Comparison of ENCODE assay signal across 9 cellular contexts in genomic region chr17:35313875-35314409, GRCh38.
DNase-seq lines count a peak whose midpoint lies in the region; ATAC-seq and TF ChIP-seq lines count a peak whose summit lies in the region.
"Had no signal": no experiment of that assay in that cellular context is flagged by ENCODE, and none has a peak within 500 bp of the region (broad histone marks: within the 10 kb centered on the region; RNA-seq: fewer than 3 reads in every experiment).

No MANE protein-coding gene starts in this region.

- TF ChIP-seq CTCF in brain microvascular endothelial cell (IDR thresholded peaks at IDR 0.05; ENCODE audit: low read depth, low read length, missing control alignments), result no peak

- H3K9me3 ChIP-seq in KOPT-K1 (ENCODE audit: insufficient read depth, low read length, poor library complexity, severe bottlenecking), result peaks cover 6% of the 10 kb centered on the region

- in situ Hi-C loops in brain microvascular endothelial cell (cut with HindIII; ENCODE audit: low pct_ligation_motif_present, low sequenced_read_pairs), result loop anchor here (25.0 kb wide), 1 partner anchor 223 kb away; the partner anchor contains the start of gene SLFN12L

- H3K36me3 ChIP-seq in KOPT-K1 (ENCODE audit: insufficient read depth, low read length), result no peaks in the 10 kb centered on the region
- no peaks in the 10 kb centered on the region for H3K36me3 ChIP-seq in brain microvascular endothelial cell (replicated peaks)

- no peak overlapping the region for H3K4me3 ChIP-seq in brain microvascular endothelial cell (ENCODE audit: low read depth, low read length)

- H3K27ac Mint-ChIP-seq in activated naive CD8-positive, alpha-beta T cell treated with anti-CD3 and anti-CD28 coated beads, Interleukin-2, amount 50 U/mL, for 24 hours, result peak overlapping the region; percentile 21
- peak overlapping the region; percentile 76 for H3K27ac Mint-ChIP-seq in stimulated activated naive CD8-positive, alpha-beta T cell treated with anti-CD3 and anti-CD28 coated beads, Interleukin-15, Interleukin-2, amounts not matched to agents 100 ng/mL and 50 ng/mL, for 24 hours

- peaks cover 2% of the 10 kb centered on the region for H3K27me3 ChIP-seq in layer of hippocampus (ENCODE audit: control insufficient read depth, insufficient read depth, low read length)
- peaks cover 3% of the 10 kb centered on the region for H3K27me3 ChIP-seq in brain microvascular endothelial cell (replicated peaks)

- no peaks in the 10 kb centered on the region for H3K27me3 Mint-ChIP-seq in activated naive CD8-positive, alpha-beta T cell treated with anti-CD3 and anti-CD28 coated beads, Interleukin-2, amount 50 U/mL, for 24 hours
- no peaks in the 10 kb centered on the region for H3K27me3 Mint-ChIP-seq in stimulated activated naive CD8-positive, alpha-beta T cell treated with anti-CD3 and anti-CD28 coated beads, Interleukin-15, Interleukin-2, amounts not matched to agents 100 ng/mL and 50 ng/mL, for 24 hours

- peak; percentile 20 for DNase-seq in activated naive CD8-positive, alpha-beta T cell treated with anti-CD3 and anti-CD28 coated beads, Interleukin-2, amount 50 U/mL, for 24 hours
- DNase-seq in brain microvascular endothelial cell, result no peak
- no peak for DNase-seq in NCI-H1105 treated with DMSO at 0.1 percent for 48 hours (lab: John Stamatoyannopoulos, UW)
- no peak for DNase-seq in HK-2 (ENCODE audit: unreplicated experiment)
- no peak for DNase-seq in OCI-M1 (lab: John Stamatoyannopoulos, UW)
- DNase-seq: Karpas-422 had no signal

- H3K36me3 Mint-ChIP-seq in activated naive CD8-positive, alpha-beta T cell treated with anti-CD3 and anti-CD28 coated beads, Interleukin-2, amount 50 U/mL, for 24 hours (ENCODE audit: low read depth), result peaks cover 1% of the 10 kb centered on the region
- no peaks in the 10 kb centered on the region for H3K36me3 Mint-ChIP-seq in stimulated activated naive CD8-positive, alpha-beta T cell treated with anti-CD3 and anti-CD28 coated beads, Interleukin-15, Interleukin-2, amounts not matched to agents 100 ng/mL and 50 ng/mL, for 24 hours (ENCODE audit: low read depth)

- H3K27ac ChIP-seq in KOPT-K1 (ENCODE audit: low read depth, low read length, poor library complexity, severe bottlenecking) (peak overlapping the region; percentile 66), layer of hippocampus (ENCODE audit: low read depth, low read length) (peak overlapping the region; percentile 10), brain microvascular endothelial cell (no peak overlapping the region)

- peaks cover 6% of the 10 kb centered on the region for H3K9me3 Mint-ChIP-seq in activated naive CD8-positive, alpha-beta T cell treated with anti-CD3 and anti-CD28 coated beads, Interleukin-2, amount 50 U/mL, for 24 hours
- H3K9me3 Mint-ChIP-seq in stimulated activated naive CD8-positive, alpha-beta T cell treated with anti-CD3 and anti-CD28 coated beads, Interleukin-15, Interleukin-2, amounts not matched to agents 100 ng/mL and 50 ng/mL, for 24 hours, result peaks cover 6% of the 10 kb centered on the region

- H3K4me1 Mint-ChIP-seq in activated naive CD8-positive, alpha-beta T cell treated with anti-CD3 and anti-CD28 coated beads, Interleukin-2, amount 50 U/mL, for 24 hours, result peaks cover 26% of the 10 kb centered on the region
- H3K4me1 Mint-ChIP-seq in stimulated activated naive CD8-positive, alpha-beta T cell treated with anti-CD3 and anti-CD28 coated beads, Interleukin-15, Interleukin-2, amounts not matched to agents 100 ng/mL and 50 ng/mL, for 24 hours (ENCODE audit: low read depth), result peaks cover 39% of the 10 kb centered on the region

- H3K4me3 Mint-ChIP-seq in activated naive CD8-positive, alpha-beta T cell treated with anti-CD3 and anti-CD28 coated beads, Interleukin-2, amount 50 U/mL, for 24 hours, result peak overlapping the region; percentile 81
- peak overlapping the region; percentile 85 for H3K4me3 Mint-ChIP-seq in stimulated activated naive CD8-positive, alpha-beta T cell treated with anti-CD3 and anti-CD28 coated beads, Interleukin-15, Interleukin-2, amounts not matched to agents 100 ng/mL and 50 ng/mL, for 24 hours

- no peak for ATAC-seq in activated naive CD8-positive, alpha-beta T cell treated with anti-CD3 and anti-CD28 coated beads, Interleukin-2, amount 50 U/mL, for 24 hours
